In genomic region chr16:67423634-67424575, GRCh38 we compare ENCODE assay signal across 28 cellular contexts. TPM values are rescaled to one million over a fixed set of nuclear protein-coding genes. Genes with fewer than 3 reads are reported as not detected.
DNase-seq lines count a peak whose midpoint lies in the region; ATAC-seq and TF ChIP-seq lines count a peak whose summit lies in the region.
"Had no signal": no experiment of that assay in that cellular context is flagged by ENCODE, and none has a peak within 500 bp of the region (broad histone marks: within the 10 kb centered on the region; RNA-seq: fewer than 3 reads in every experiment).

No MANE protein-coding gene starts in this region.

- H3K27me3 ChIP-seq in A673 (replicated peaks; ENCODE audit: insufficient read depth, low read depth, low read length, poor library complexity): no peaks in the 10 kb centered on the region
- H3K27me3 ChIP-seq in HUES48 (ENCODE audit: control insufficient read depth, insufficient read depth, low read length): peaks cover 6% of the 10 kb centered on the region; the same call in 1 of the 2 replicates
- no peaks in the 10 kb centered on the region for H3K27me3 ChIP-seq in dorsolateral prefrontal cortex
- H3K27me3 ChIP-seq in mesendoderm (ENCODE audit: insufficient read depth, low read length, poor library complexity): no peaks in the 10 kb centered on the region
- H3K27me3 ChIP-seq in brain microvascular endothelial cell (replicated peaks): peaks cover 19% of the 10 kb centered on the region
- H3K27me3 ChIP-seq: vagina had no signal

- H2BK5ac ChIP-seq in mesendoderm (ENCODE audit: low read length): peak overlapping the region; percentile 44

- H2BK15ac ChIP-seq in mesendoderm (replicated peaks; ENCODE audit: low read depth): peak overlapping the region; percentile 10

- H4K5ac ChIP-seq in mesendoderm (ENCODE audit: low read length): no peak overlapping the region

- H3K9ac ChIP-seq in HUES48 (ENCODE audit: low read depth, low read length) (peak overlapping the region; percentile 61; the same call in 1 of the 2 replicates), mesendoderm (ENCODE audit: low read length) (peak overlapping the region; percentile 39)

- no peak overlapping the region for H3K23ac ChIP-seq in mesendoderm (ENCODE audit: low read length)

- H3K27ac ChIP-seq in A673 (ENCODE audit: low read depth, low read length, poor library complexity, severe bottlenecking) (peak overlapping the region; percentile 36), HUES48 (ENCODE audit: low read depth, low read length) (peak overlapping the region; percentile 93), dorsolateral prefrontal cortex (peak overlapping the region in 35 of 59 donors; percentile 1 to 76 (median 42)), mesendoderm (ENCODE audit: low read depth, low read length) (peak overlapping the region; percentile 13), brain microvascular endothelial cell (no peak overlapping the region)
- H3K27ac ChIP-seq: A549, PC-9, psoas muscle, VCaP had no signal

- H4K8ac ChIP-seq in mesendoderm (ENCODE audit: low read depth, low read length): no peak overlapping the region

- H3K4me2 ChIP-seq in mesendoderm (ENCODE audit: low read length): peak overlapping the region; percentile 25
- H3K4me2 ChIP-seq: A549, PC-9, smooth muscle cell had no signal

- no peak overlapping the region for H2AK5ac ChIP-seq in mesendoderm (ENCODE audit: low read length)

- CTCF ChIA-PET in A673 (lab: Charles Lee): interaction anchor here (0.9 to 1.2 kb wide), 2 partner anchors 42 to 163 kb away, joined by 3 read pairs; no protein-coding TSS in a partner anchor

- peak overlapping the region; percentile 78 for H3K18ac ChIP-seq in mesendoderm (ENCODE audit: low read length)

- WGBS in mesendoderm (ENCODE audit: extremely low coverage, insufficient coverage, low lambda C conversion rate): no CpG with 5 or more reads among the region's 13 CpGs

- H3K4me1 ChIP-seq in A673 (ENCODE audit: insufficient read depth, low read length, poor library complexity, severe bottlenecking) (peaks cover 34% of the 10 kb centered on the region), HUES48 (ENCODE audit: control insufficient read depth, insufficient read depth, low read length) (peaks cover 41% of the 10 kb centered on the region), mesendoderm (ENCODE audit: control insufficient read depth, low read depth, low read length) (peaks cover 16% of the 10 kb centered on the region)
- H3K4me1 ChIP-seq: A549, psoas muscle had no signal

- ATAC-seq in HG02852 (IDR thresholded peaks at IDR 0.05; ENCODE audit: unreplicated experiment) (no peak), GM18907 (IDR thresholded peaks at IDR 0.05; ENCODE audit: unreplicated experiment) (no peak)
- ATAC-seq: A549, psoas muscle had no signal

- no peak overlapping the region for H3K4me3 ChIP-seq in A673 (ENCODE audit: low read depth, low read length, poor library complexity, severe bottlenecking)
- peak overlapping the region; percentile 46 for H3K4me3 ChIP-seq in HUES48 (ENCODE audit: low read depth, low read length)
- no peak overlapping the region for H3K4me3 ChIP-seq in dorsolateral prefrontal cortex
- no peak overlapping the region for H3K4me3 ChIP-seq in mesendoderm (ENCODE audit: low read length)
- H3K4me3 ChIP-seq in brain microvascular endothelial cell (ENCODE audit: low read depth, low read length): no peak overlapping the region
- H3K4me3 ChIP-seq: A549, PC-9, psoas muscle, smooth muscle cell, vagina had no signal

- H3K79me2 ChIP-seq in mesendoderm (ENCODE audit: control insufficient read depth, insufficient read depth, low read length): no peaks in the 10 kb centered on the region

- H3K36me3 ChIP-seq in A673 (ENCODE audit: insufficient read depth, low read length, poor library complexity, severe bottlenecking) (no peaks in the 10 kb centered on the region), HUES48 (ENCODE audit: control insufficient read depth, insufficient read depth, low read length) (no peaks in the 10 kb centered on the region), mesendoderm (ENCODE audit: control insufficient read depth, insufficient read depth, low read length) (no peaks in the 10 kb centered on the region), brain microvascular endothelial cell (replicated peaks) (no peaks in the 10 kb centered on the region)
- H3K36me3 ChIP-seq: vagina had no signal

- peak overlapping the region; percentile 73 for H3K56ac ChIP-seq in mesendoderm (ENCODE audit: low read length)

- H2BK120ac ChIP-seq in mesendoderm (ENCODE audit: low read depth, low read length): peak overlapping the region; percentile 49

- H3K9me3 ChIP-seq in A673 (ENCODE audit: low read depth, low read length, poor library complexity, severe bottlenecking): no peaks in the 10 kb centered on the region
- no peaks in the 10 kb centered on the region for H3K9me3 ChIP-seq in HUES48 (ENCODE audit: control insufficient read depth, insufficient read depth, low read length)
- H3K9me3 ChIP-seq: A549, psoas muscle, vagina had no signal

- intact Hi-C loops in A673 (cut with micrococcal nuclease; ENCODE audit: unreplicated experiment): no loop called here
- intact Hi-C loops in dorsolateral prefrontal cortex (cut with DNase I): no loop called here

- H3K4ac ChIP-seq in mesendoderm (ENCODE audit: low read depth, low read length): no peak overlapping the region

- TF ChIP-seq CTCF in A673 (conservative IDR thresholded peaks at IDR 0.05; ENCODE audit: low read depth, low read length) (no peak), dorsolateral prefrontal cortex (IDR thresholded peaks at IDR 0.05 in 54 of 56, conservative IDR thresholded peaks at IDR 0.05 in 2 of 56; ENCODE audit: low read depth in 1 of 56, partially characterized antibody in 56 of 56) (no peak), brain microvascular endothelial cell (IDR thresholded peaks at IDR 0.05; ENCODE audit: low read depth, low read length, missing control alignments) (no peak)

- peak; percentile 64 for DNase-seq in A673 (ENCODE audit: low spot score)
- peak in 1 of 10 donors; percentile 47 for DNase-seq in dorsolateral prefrontal cortex
- DNase-seq in mesendoderm: no peak
- no peak for DNase-seq in brain microvascular endothelial cell
- DNase-seq in GM03348 (ENCODE audit: low spot score): no peak
- DNase-seq: activated CD4-positive, alpha-beta T cell treated with anti-CD3 and anti-CD28 coated beads, Interleukin-2, amount 50 U/mL, for 4 hours; activated naive CD4-positive, alpha-beta T cell; amygdala; C1 segment of cervical spinal cord; effector memory CD4-positive, alpha-beta T cell; mammary epithelial cell; naive B cell; NCI-H1417; NCI-H774; PC-9; psoas muscle; SIG-M5; stimulated activated CD4-positive, alpha-beta T cell treated with anti-CD3 and anti-CD28 coated beads, Interleukin-4, amount 100 ng/mL, for 24 hours had no signal

- in situ Hi-C loops in brain microvascular endothelial cell (cut with HindIII; ENCODE audit: low pct_ligation_motif_present, low sequenced_read_pairs): no loop called here

- BruUV-seq in A673 (replicated peaks; lab: Mats Ljungman, UMichigan): no TSS peak

- H3K79me1 ChIP-seq in mesendoderm (ENCODE audit: low read length): no peaks in the 10 kb centered on the region

- POLR2A ChIA-PET in A673 (lab: Charles Lee; ENCODE audit: low non-redundant PET): no interaction called here

RNA-seq across cellular contexts. Expression of gene HSD11B2, which starts 7.0 kb away (rescaled TPM):
- total RNA-seq in A673 (2021) (1.6 and 2.3 TPM in 2 replicates), dorsolateral prefrontal cortex (10 to 100 TPM in 24 of 120 experiments, 1 to 10 TPM in 89, under 1 TPM in 7; 0.58 to 24.5 (median 6.2) TPM)
- 12.9 TPM for polyA plus RNA-seq in mesendoderm (2013, experiment 1 of 2)
- 13.3 TPM for polyA plus RNA-seq in mesendoderm (2013, experiment 2 of 2)
- total RNA-seq: glomerular endothelial cell; smooth muscle cell; T-helper 1 cell treated with Interleukin-12 subunit alpha and Interleukin-12 subunit beta and Interleukin-4 antibody, amounts not matched to agents 30 ng/mL and 1 ng/mL, for 36 hours had no signal
- polyA plus RNA-seq: smooth muscle cell had no signal

RNA-seq across cellular contexts. Expression of gene ZDHHC1, which starts 7.6 kb away (rescaled TPM):
- total RNA-seq in A673 (2021): 5.3 and 6.8 TPM in 2 replicates
- 10 to 100 TPM in 81 of 120 experiments, 1 to 10 TPM in 39; 5.3 to 22.6 (median 11.7) TPM for total RNA-seq in dorsolateral prefrontal cortex
- 0.72 TPM for polyA plus RNA-seq in mesendoderm (2013, experiment 1 of 2)
- 0.94 TPM for polyA plus RNA-seq in mesendoderm (2013, experiment 2 of 2)

RNA-seq across cellular contexts. Expression of gene TPPP3, which starts 30.6 kb away (rescaled TPM):
- total RNA-seq in A673 (2021) (0.28 and 0.31 TPM in 2 replicates), dorsolateral prefrontal cortex (100 to 1,000 TPM in 32 of 120 experiments, 10 to 100 TPM in 88; 25.3 to 256 (median 73.1) TPM)
- polyA plus RNA-seq in mesendoderm (2013, experiment 1 of 2): not detected
- not detected for polyA plus RNA-seq in mesendoderm (2013, experiment 2 of 2)
- total RNA-seq: mammary epithelial cell; T-helper 1 cell treated with Interleukin-12 subunit alpha and Interleukin-12 subunit beta and Interleukin-4 antibody, amounts not matched to agents 30 ng/mL and 1 ng/mL, for 36 hours had no signal

RNA-seq across cellular contexts. Expression of gene ATP6V0D1, which starts 57.1 kb away (rescaled TPM):
- total RNA-seq in A673 (2021) (56.5 and 63.9 TPM in 2 replicates), dorsolateral prefrontal cortex (100 to 1,000 TPM in 118 of 120 experiments, 10 to 100 TPM in 2; 97.6 to 219 (median 177) TPM)
- polyA plus RNA-seq in mesendoderm (2013, experiment 1 of 2): 37.4 TPM
- 38.6 TPM for polyA plus RNA-seq in mesendoderm (2013, experiment 2 of 2)

RNA-seq across cellular contexts. Expression of gene AGRP, which starts 59.4 kb away (rescaled TPM):
- total RNA-seq in A673 (2021): not detected in 2 replicates
- 1 to 10 TPM in 2 of 120 experiments, under 1 TPM in 10, not detected in 108; 0.52 to 1.1 (median 0.72) TPM for total RNA-seq in dorsolateral prefrontal cortex
- not detected for polyA plus RNA-seq in mesendoderm (2013, experiment 1 of 2)
- not detected for polyA plus RNA-seq in mesendoderm (2013, experiment 2 of 2)
- total RNA-seq: glomerular endothelial cell; LHCN-M2; mammary epithelial cell; PC-9; psoas muscle; smooth muscle cell; T-helper 1 cell treated with Interleukin-12 subunit alpha and Interleukin-12 subunit beta and Interleukin-4 antibody, amounts not matched to agents 30 ng/mL and 1 ng/mL, for 36 hours; vagina had no signal
- polyA plus RNA-seq: A549, mammary epithelial cell, psoas muscle, smooth muscle cell had no signal

Comparison
In these comparisons a context has a peak if more than half of its experiments do, and no peak if none do; other contexts are left out.
1. RNA of gene TPPP3, which starts 30.6 kb away (total RNA-seq): 25.3 to 256 TPM in dorsolateral prefrontal cortex; 0.28 to 0.31 TPM in A673; every median in the first group is over 10 times any median in the second.